17 cellular contexts compared by ENCODE assay signal in genomic region chr11:364991-365390, GRCh38. TPM values are rescaled to one million over a fixed set of nuclear protein-coding genes. Genes with fewer than 3 reads are reported as not detected.
DNase-seq lines count a peak whose midpoint lies in the region; ATAC-seq and TF ChIP-seq lines count a peak whose summit lies in the region.
"Had no signal": no experiment of that assay in that cellular context is flagged by ENCODE, and none has a peak within 500 bp of the region (broad histone marks: within the 10 kb centered on the region; RNA-seq: fewer than 3 reads in every experiment).

No MANE protein-coding gene starts in this region.

- H3K4me3 Mint-ChIP-seq in chondrocyte (ENCODE audit: unreplicated experiment): no peak overlapping the region
- H3K4me3 Mint-ChIP-seq: CD14-positive monocyte, GM23338, HFFc6 had no signal

- DNase-seq in AG08396 (ENCODE audit: low spot score) (peak; percentile 6), AG20443 (ENCODE audit: low spot score) (peak; percentile 5), chondrocyte (ENCODE audit: low spot score) (peak; percentile 64), posterior vena cava (ENCODE audit: low spot score) (peak; percentile 63), MV-4-11 (lab: John Stamatoyannopoulos, UW) (no peak)
- no peak for DNase-seq in stimulated activated CD4-positive, alpha-beta T cell treated with anti-CD3 and anti-CD28 coated beads, Interleukin-4, amount 100 ng/mL, for 4 hours
- DNase-seq: DMS 273 treated with DMSO at 0.1 percent for 48 hours, DMS79, GF-D8, NCI-H446 treated with DMSO at 0.1 percent for 48 hours, SJCRH30 had no signal

- intact Hi-C loops in posterior vena cava (cut with DNase I): loop anchor here in 1 of 2 donors (10.0 kb wide), 1 partner anchor 160 kb away; the partner anchor contains the start of genes BET1L and RIC8A

- H3K4me1 Mint-ChIP-seq in chondrocyte (ENCODE audit: low read depth): peaks cover 10% of the 10 kb centered on the region

- H3K9me3 Mint-ChIP-seq in chondrocyte (ENCODE audit: low read depth): peaks cover 6% of the 10 kb centered on the region

- no peak for TF ChIP-seq CTCF in chondrocyte (IDR thresholded peaks at IDR 0.05)

- H3K27me3 Mint-ChIP-seq in chondrocyte (ENCODE audit: low read depth): peaks cover 4% of the 10 kb centered on the region

- H3K27ac Mint-ChIP-seq in chondrocyte (ENCODE audit: unreplicated experiment): no peak overlapping the region
- H3K27ac Mint-ChIP-seq: CD14-positive monocyte, GM23338, HFFc6 had no signal

- no peak for ATAC-seq in HG02852 (IDR thresholded peaks at IDR 0.05; ENCODE audit: unreplicated experiment)

- peaks cover 2% of the 10 kb centered on the region for H3K36me3 Mint-ChIP-seq in chondrocyte (ENCODE audit: low read depth)
- H3K36me3 Mint-ChIP-seq: CD8-positive, alpha-beta memory T cell had no signal

RNA-seq across cellular contexts. Expression of gene B4GALNT4, which starts 4.3 kb away (rescaled TPM):
- total RNA-seq in chondrocyte (37.0 to 39.1 TPM (median 37.2 TPM) in 3 replicates), posterior vena cava (1 to 10 TPM in 1 of 2 donors, under 1 TPM in 1; 0.52 to 1.8 TPM)

RNA-seq across cellular contexts. Expression of gene PKP3, which starts 29.0 kb away (rescaled TPM):
- 0.56 to 0.92 TPM (median 0.85 TPM) in 3 replicates for total RNA-seq in chondrocyte
- under 1 TPM in 1 of 2 donors, not detected in 1; 0.10 TPM for total RNA-seq in posterior vena cava
- total RNA-seq: A673; CD8-positive, alpha-beta memory T cell; SJCRH30 had no signal

RNA-seq across cellular contexts. Expression of gene IFITM3, which starts 44.3 kb away (rescaled TPM):
- total RNA-seq in chondrocyte (377 to 394 TPM (median 392 TPM) in 3 replicates), posterior vena cava (1,000 to 10,000 TPM; 1,080 to 1,276 TPM)

RNA-seq across cellular contexts. Expression of gene SIGIRR, which starts 49.8 kb away (rescaled TPM):
- 12.3 to 26.6 TPM (median 25.9 TPM) in 3 replicates for total RNA-seq in chondrocyte
- 10 to 100 TPM; 30.7 to 45.2 TPM for total RNA-seq in posterior vena cava
- total RNA-seq: SJCRH30 had no signal

RNA-seq across cellular contexts. Expression of gene IFITM1, which starts 51.2 kb away (rescaled TPM):
- total RNA-seq in chondrocyte (1.0 to 3.3 TPM (median 1.6 TPM) in 3 replicates), posterior vena cava (100 to 1,000 TPM; 205 to 275 TPM)

Comparison
In these comparisons a context has a peak if more than half of its experiments do, and no peak if none do; other contexts are left out.
1. DNase-seq: peak in AG08396 (single experiment), AG20443 (single experiment), chondrocyte (single experiment) and posterior vena cava (single experiment); none in MV-4-11 (single experiment) and stimulated activated CD4-positive, alpha-beta T cell treated with anti-CD3 and anti-CD28 coated beads, Interleukin-4, amount 100 ng/mL, for 4 hours (0 of 2).
2. RNA of gene B4GALNT4, which starts 4.3 kb away (total RNA-seq): 37.0 to 39.1 TPM in chondrocyte; 0.52 to 1.8 TPM in posterior vena cava; every median in the first group is over 10 times any median in the second.